ENCODE assay signal across 9 cellular contexts in genomic region chr6:33904050-33904827, GRCh38.
DNase-seq lines count a peak whose midpoint lies in the region; ATAC-seq and TF ChIP-seq lines count a peak whose summit lies in the region.
"Had no signal": no experiment of that assay in that cellular context is flagged by ENCODE, and none has a peak within 500 bp of the region (broad histone marks: within the 10 kb centered on the region; RNA-seq: fewer than 3 reads in every experiment).

No MANE protein-coding gene starts in this region.

- peak; percentile 66 for DNase-seq in activated CD4-positive, alpha-beta T cell treated with anti-CD3 and anti-CD28 coated beads for 48 hours
- peak; percentile 41 to 61 for DNase-seq in stimulated activated CD8-positive, alpha-beta memory T cell treated with anti-CD3 and anti-CD28 coated beads, Interleukin-7, amount 100 ng/mL, for 48 hours (ENCODE audit: extremely low read depth in 1 of 2, low read depth in 1 of 2)
- DNase-seq in COR-L47 (lab: John Stamatoyannopoulos, UW) (no peak), HuH-7 (ENCODE audit: low spot score) (no peak), BE2C (no peak)

- peak; percentile 52 for ATAC-seq in HG03103 (IDR thresholded peaks at IDR 0.05; ENCODE audit: low read depth, unreplicated experiment)
- peak; percentile 43 for ATAC-seq in esophagus mucosa

- no peaks in the 10 kb centered on the region; the same call in 1 of the 2 replicates for H3K9me3 ChIP-seq in BE2C
- H3K9me3 ChIP-seq: thoracic aorta had no signal

- H3K27me3 ChIP-seq in BE2C, result no peaks in the 10 kb centered on the region

- no peaks in the 10 kb centered on the region; the same call in 1 of the 2 replicates for H3K4me1 ChIP-seq in BE2C

- no peak for TF ChIP-seq CTCF in BE2C (IDR thresholded peaks at IDR 0.05; ENCODE audit: low read depth, low read length)

- peak; percentile 14 for TF ChIP-seq POLR2A in GM18526 (IDR thresholded peaks at IDR 0.05; ENCODE audit: extremely low read depth, insufficient read length)

- H3K36me3 ChIP-seq in BE2C, result no peaks in the 10 kb centered on the region
- H3K36me3 ChIP-seq: thoracic aorta had no signal

- H3K4me3 ChIP-seq in BE2C (ENCODE audit: low read depth, low read length), result no peak overlapping the region
- H3K4me3 ChIP-seq: thoracic aorta had no signal

Comparison
In these comparisons a context has a peak if more than half of its experiments do, and no peak if none do; other contexts are left out.
1. DNase-seq: peak in activated CD4-positive, alpha-beta T cell treated with anti-CD3 and anti-CD28 coated beads for 48 hours (single experiment) and stimulated activated CD8-positive, alpha-beta memory T cell treated with anti-CD3 and anti-CD28 coated beads, Interleukin-7, amount 100 ng/mL, for 48 hours (2 of 2); none in COR-L47 (single experiment), HuH-7 (single experiment) and BE2C (single experiment).